9 cellular contexts compared by ENCODE assay signal in the genomic region with DNA sequence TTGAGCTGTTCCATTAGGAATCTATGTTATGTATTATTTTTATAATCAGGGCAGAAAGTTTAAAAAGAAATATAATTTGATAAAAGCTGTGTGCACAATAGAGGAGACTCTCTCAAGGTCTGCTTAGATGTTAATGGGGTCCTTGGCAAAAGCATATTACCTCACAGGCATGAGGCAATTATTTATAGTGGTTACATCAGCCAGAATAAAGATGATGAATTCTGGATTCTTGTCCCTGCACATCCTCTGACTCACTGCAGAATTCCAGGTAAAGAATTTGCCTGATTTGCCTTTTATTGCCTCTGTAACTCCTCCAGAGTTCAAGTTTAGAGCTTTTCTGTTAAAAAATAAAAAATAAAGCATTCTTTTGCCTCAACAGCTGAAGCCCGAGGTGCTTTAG.
A peak's percentile ranks its signal among the peaks of the same experiment; 100 is the strongest.
DNase-seq lines count a peak whose midpoint lies in the region; ATAC-seq and TF ChIP-seq lines count a peak whose summit lies in the region.
"Had no signal": no experiment of that assay in that cellular context is flagged by ENCODE, and none has a peak within 500 bp of the region (broad histone marks: within the 10 kb centered on the region; RNA-seq: fewer than 3 reads in every experiment).

No MANE protein-coding gene starts in this region.

- DNase-seq in activated T-cell treated with anti-CD3 and anti-CD28 coated beads, Interleukin-2, amount 50 U/mL, for 72 hours = no peak
- DNase-seq in activated T-cell treated with anti-CD3 and anti-CD28 coated beads, Interleukin-2, amount 50 U/mL, for 1 hour = no peak
- DNase-seq in RWPE1 (ENCODE audit: low spot score) (peak; percentile 89), epithelial cell of prostate (ENCODE audit: low read depth, low spot score) (peak; percentile 46), WERI-Rb-1 (no peak), GM10266 (ENCODE audit: extremely low spot score) (no peak)
- DNase-seq: NCI-H187 had no signal

- peaks cover under 1 to 2% of the 10 kb centered on the region in 2 donors for H3K36me3 Mint-ChIP-seq in activated T-cell treated with anti-CD3 and anti-CD28 coated beads, Interleukin-2, amount 50 U/mL, for 72 hours (ENCODE audit: insufficient read depth in 2 of 2)

- H3K9me3 ChIP-seq in subcutaneous abdominal adipose tissue (ENCODE audit: control insufficient read depth in 5 of 5, low read length in 5 of 5) = no peaks in the 10 kb centered on the region
- no peaks in the 10 kb centered on the region for H3K9me3 ChIP-seq in WERI-Rb-1 (ENCODE audit: severe bottlenecking)

- no peaks in the 10 kb centered on the region for H3K27me3 ChIP-seq in subcutaneous abdominal adipose tissue (ENCODE audit: control insufficient read depth in 5 of 5, insufficient read depth in 4 of 5, low read length in 5 of 5)
- no peaks in the 10 kb centered on the region for H3K27me3 ChIP-seq in WERI-Rb-1 (ENCODE audit: insufficient read depth, low read depth, severe bottlenecking)

- peak overlapping the region; percentile 52 for H3K27ac Mint-ChIP-seq in activated T-cell treated with anti-CD3 and anti-CD28 coated beads, Interleukin-2, amount 50 U/mL, for 72 hours

- no peak for ATAC-seq in activated T-cell treated with anti-CD3 and anti-CD28 coated beads, Interleukin-2, amount 50 U/mL, for 72 hours (replicated peaks in 1 of 2)
- ATAC-seq in HG03432 (IDR thresholded peaks at IDR 0.05; ENCODE audit: unreplicated experiment) = no peak

- H3K36me3 ChIP-seq in subcutaneous abdominal adipose tissue (ENCODE audit: control insufficient read depth in 5 of 5, insufficient read depth in 5 of 5, low read length in 5 of 5) = peaks cover 0 to 5% (median 0%) of the 10 kb centered on the region in 5 donors
- H3K36me3 ChIP-seq in WERI-Rb-1 = no peaks in the 10 kb centered on the region

- peak overlapping the region in 1 of 2 donors; percentile 58 for H3K4me3 Mint-ChIP-seq in activated T-cell treated with anti-CD3 and anti-CD28 coated beads, Interleukin-2, amount 50 U/mL, for 72 hours

- peaks cover 0 to 12% (median 8%) of the 10 kb centered on the region in 5 donors for H3K4me1 ChIP-seq in subcutaneous abdominal adipose tissue (ENCODE audit: control insufficient read depth in 5 of 5, insufficient read depth in 5 of 5, low read length in 5 of 5)

- peaks cover 46% of the 10 kb centered on the region for H3K27me3 Mint-ChIP-seq in activated T-cell treated with anti-CD3 and anti-CD28 coated beads, Interleukin-2, amount 50 U/mL, for 72 hours (ENCODE audit: low read depth)

- CTCF ChIA-PET in RWPE1 (lab: Yijun Ruan, JAX) = interaction anchor here (0.9 kb wide), 1 partner anchor 35 kb away, joined by 3 read pairs; no protein-coding TSS in a partner anchor

- TF ChIP-seq CTCF in RWPE1 (conservative IDR thresholded peaks at IDR 0.05; ENCODE audit: low read depth) (no peak), WERI-Rb-1 (IDR thresholded peaks at IDR 0.05; ENCODE audit: low read depth, low read length) (no peak), GM10266 (IDR thresholded peaks at IDR 0.05; ENCODE audit: control insufficient read depth, insufficient read depth, low read depth, missing control alignments) (no peak)

- H3K4me3 ChIP-seq in subcutaneous abdominal adipose tissue (ENCODE audit: low read depth in 1 of 5, low read length in 5 of 5) (no peak overlapping the region), WERI-Rb-1 (ENCODE audit: low read depth, low read length) (no peak overlapping the region)

- POLR2A ChIA-PET in RWPE1 (lab: Yijun Ruan, JAX; ENCODE audit: low non-redundant PET) = no interaction called here

- H3K4me1 Mint-ChIP-seq in activated T-cell treated with anti-CD3 and anti-CD28 coated beads, Interleukin-2, amount 50 U/mL, for 72 hours (ENCODE audit: low read depth) = peaks cover 24% of the 10 kb centered on the region

- H3K9me3 Mint-ChIP-seq in activated T-cell treated with anti-CD3 and anti-CD28 coated beads, Interleukin-2, amount 50 U/mL, for 72 hours = no peaks in the 10 kb centered on the region

- H3K27ac ChIP-seq in RWPE1 (peak overlapping the region; percentile 65; the same call in 1 of the 2 replicates), epithelial cell of prostate (peak overlapping the region; percentile 99), subcutaneous abdominal adipose tissue (ENCODE audit: low read depth, low read length) (peak overlapping the region; percentile 9), WERI-Rb-1 (no peak overlapping the region)

- H3K9ac ChIP-seq in subcutaneous abdominal adipose tissue (ENCODE audit: low read length in 5 of 5) = no peak overlapping the region

Comparison
In these comparisons a context has a peak if more than half of its experiments do, and no peak if none do; other contexts are left out.
1. DNase-seq: peak in RWPE1 (single experiment) and epithelial cell of prostate (single experiment); none in activated T-cell treated with anti-CD3 and anti-CD28 coated beads, Interleukin-2, amount 50 U/mL, for 72 hours (0 of 2), activated T-cell treated with anti-CD3 and anti-CD28 coated beads, Interleukin-2, amount 50 U/mL, for 1 hour (single experiment), WERI-Rb-1 (single experiment) and GM10266 (single experiment).